In genomic region chr7:55339033-55339995, GRCh38 we compare ENCODE assay signal across 18 cellular contexts. TPM values are rescaled to one million over a fixed set of nuclear protein-coding genes. Genes with fewer than 3 reads are reported as not detected.
DNase-seq lines count a peak whose midpoint lies in the region; ATAC-seq and TF ChIP-seq lines count a peak whose summit lies in the region.
"Had no signal": no experiment of that assay in that cellular context is flagged by ENCODE, and none has a peak within 500 bp of the region (broad histone marks: within the 10 kb centered on the region; RNA-seq: fewer than 3 reads in every experiment).

No MANE protein-coding gene starts in this region.

- peak; percentile 96 for DNase-seq in DMS 273 treated with DMSO at 0.1 percent for 48 hours (lab: John Stamatoyannopoulos, UW)
- DNase-seq in NCI-H446 treated with DMSO at 0.1 percent for 48 hours (lab: John Stamatoyannopoulos, UW), result peak; percentile 42
- DNase-seq in cerebellar nuclear complex (lab: John Stamatoyannopoulos, UW), result peak; percentile 8 to 42
- peak; percentile 73 for DNase-seq in osteoblast (ENCODE audit: insufficient read length, low spot score, missing footprints)
- no peak for DNase-seq in nephron progenitor cell
- DNase-seq in effector memory CD4-positive, alpha-beta T cell, result no peak
- DNase-seq: BE2C, DMS79, GOT3, KG1, NCI-H1092, NCI-H2081 treated with DMSO at 0.1 percent for 48 hours, NCI-H526, OCI-M1, SJCRH30, T-cell had no signal

- H3K79me2 ChIP-seq in osteoblast (ENCODE audit: insufficient read depth, low read length), result no peaks in the 10 kb centered on the region

- H3K9me3 Mint-ChIP-seq in nephron progenitor cell, result peaks cover 8% of the 10 kb centered on the region
- H3K9me3 Mint-ChIP-seq: T-cell had no signal

- no peak overlapping the region for H2AFZ ChIP-seq in osteoblast (ENCODE audit: low read length)

- H3K4me2 ChIP-seq in osteoblast (ENCODE audit: insufficient read depth, low read length), result no peak overlapping the region

- no peaks in the 10 kb centered on the region for H3K27me3 Mint-ChIP-seq in nephron progenitor cell (ENCODE audit: low read depth, poor library complexity)

- no peaks in the 10 kb centered on the region for H3K4me1 ChIP-seq in osteoblast (ENCODE audit: insufficient read depth, low read length)
- no peaks in the 10 kb centered on the region for H3K4me1 ChIP-seq in effector memory CD4-positive, alpha-beta T cell (ENCODE audit: control insufficient read depth, insufficient read depth, low read length, poor library complexity, severe bottlenecking)
- H3K4me1 ChIP-seq: BE2C, SJCRH30 had no signal

- no peaks in the 10 kb centered on the region for H4K20me1 ChIP-seq in osteoblast (ENCODE audit: insufficient read depth, low read length)

- ATAC-seq in GM19463 (IDR thresholded peaks at IDR 0.05; ENCODE audit: unreplicated experiment), result no peak
- ATAC-seq: HCT116, T-cell had no signal

- H3K4me3 ChIP-seq in osteoblast (ENCODE audit: insufficient read depth, low read length), result no peak overlapping the region
- H3K4me3 ChIP-seq in effector memory CD4-positive, alpha-beta T cell (ENCODE audit: insufficient read depth, low read depth, low read length, poor library complexity, severe bottlenecking), result no peak overlapping the region
- H3K4me3 ChIP-seq: SJCRH30 had no signal

- H3K4me3 Mint-ChIP-seq in nephron progenitor cell, result no peak overlapping the region
- H3K4me3 Mint-ChIP-seq: T-cell had no signal

- no peaks in the 10 kb centered on the region for H3K4me1 Mint-ChIP-seq in nephron progenitor cell
- H3K4me1 Mint-ChIP-seq: T-cell had no signal

- H3K36me3 Mint-ChIP-seq in nephron progenitor cell (ENCODE audit: low read depth), result no peaks in the 10 kb centered on the region
- H3K36me3 Mint-ChIP-seq: T-cell had no signal

- TF ChIP-seq CTCF in osteoblast (IDR thresholded peaks at IDR 0.05; ENCODE audit: extremely low read depth, low read depth, low read length), result no peak
- no peak for TF ChIP-seq CTCF in nephron progenitor cell (IDR thresholded peaks at IDR 0.05)

- peaks cover 24% of the 10 kb centered on the region for H3K27me3 ChIP-seq in osteoblast (ENCODE audit: insufficient read depth, low read length)
- no peaks in the 10 kb centered on the region for H3K27me3 ChIP-seq in effector memory CD4-positive, alpha-beta T cell (replicated peaks; ENCODE audit: control insufficient read depth, insufficient read depth, low read length, poor library complexity, severe bottlenecking)
- H3K27me3 ChIP-seq: SJCRH30 had no signal

- no peak overlapping the region for H3K27ac Mint-ChIP-seq in nephron progenitor cell
- H3K27ac Mint-ChIP-seq: T-cell had no signal

- no peak overlapping the region for H3K27ac ChIP-seq in osteoblast (ENCODE audit: low read depth, low read length)
- no peak overlapping the region for H3K27ac ChIP-seq in effector memory CD4-positive, alpha-beta T cell (ENCODE audit: insufficient read depth, low read length, poor library complexity, severe bottlenecking)
- H3K27ac ChIP-seq: SJCRH30 had no signal

- H3K36me3 ChIP-seq in osteoblast (ENCODE audit: insufficient read depth, low read length), result no peaks in the 10 kb centered on the region
- no peaks in the 10 kb centered on the region for H3K36me3 ChIP-seq in effector memory CD4-positive, alpha-beta T cell (ENCODE audit: control insufficient read depth, insufficient read depth, low read length)
- H3K36me3 ChIP-seq: BE2C, SJCRH30 had no signal

- H3K9me3 ChIP-seq in osteoblast (ENCODE audit: low read depth, low read length), result no peaks in the 10 kb centered on the region
- H3K9me3 ChIP-seq in effector memory CD4-positive, alpha-beta T cell (ENCODE audit: control insufficient read depth, low read length), result no peaks in the 10 kb centered on the region
- H3K9me3 ChIP-seq: BE2C, SJCRH30 had no signal

RNA-seq across cellular contexts. Expression of gene LANCL2, which starts 25.8 kb away (rescaled TPM):
- total RNA-seq in osteoblast, result 17.4 and 19.2 TPM in 2 replicates

Comparison
In these comparisons a context has a peak if more than half of its experiments do, and no peak if none do; other contexts are left out.
1. DNase-seq: peak in DMS 273 treated with DMSO at 0.1 percent for 48 hours (single experiment), NCI-H446 treated with DMSO at 0.1 percent for 48 hours (single experiment), cerebellar nuclear complex (2 of 2) and osteoblast (single experiment); none in nephron progenitor cell (single experiment) and effector memory CD4-positive, alpha-beta T cell (0 of 3).